ENCODE assay signal across 34 cellular contexts in genomic region chrX:7307720-7308119, GRCh38.
"Had no signal": no experiment of that assay in that cellular context is flagged by ENCODE, and none has a peak within 500 bp of the region (broad histone marks: within the 10 kb centered on the region; RNA-seq: fewer than 3 reads in every experiment).

No MANE protein-coding gene starts in this region.

- H3K36me3 ChIP-seq: MG63 had no signal

- H3K4me3 ChIP-seq: MG63 had no signal

- H3K9me3 ChIP-seq: MG63 had no signal

- DNase-seq: Karpas-422, Kasumi-1, KG1, MG63, MM.1S, MV-4-11, NCI-H1048, NCI-H1092, NCI-H1092 treated with DMSO at 0.1 percent for 48 hours, NCI-H1105, NCI-H1105 treated with DMSO at 0.1 percent for 48 hours, NCI-H1417, NCI-H1417 treated with DMSO at 0.1 percent for 48 hours, NCI-H1436, NCI-H1436 treated with DMSO at 0.1 percent for 48 hours, NCI-H146, NCI-H1694, NCI-H1694 treated with DMSO at 0.1 percent for 48 hours, NCI-H187, NCI-H187 treated with DMSO at 0.1 percent for 48 hours, NCI-H1930, NCI-H2029, NCI-H2029 treated with DMSO at 0.1 percent for 48 hours, NCI-H2081, NCI-H2081 treated with DMSO at 0.1 percent for 48 hours, NCI-H2107, NCI-H2171, NCI-H2171 treated with DMSO at 0.1 percent for 48 hours, NCI-H2227 treated with DMSO at 0.1 percent for 48 hours, NCI-H226, NCI-H345, NCI-H446, NCI-H446 treated with DMSO at 0.1 percent for 48 hours had no signal

- H3K27me3 ChIP-seq: MG63 had no signal

- H3K27ac ChIP-seq: KMS-11 had no signal
